In the genomic region with DNA sequence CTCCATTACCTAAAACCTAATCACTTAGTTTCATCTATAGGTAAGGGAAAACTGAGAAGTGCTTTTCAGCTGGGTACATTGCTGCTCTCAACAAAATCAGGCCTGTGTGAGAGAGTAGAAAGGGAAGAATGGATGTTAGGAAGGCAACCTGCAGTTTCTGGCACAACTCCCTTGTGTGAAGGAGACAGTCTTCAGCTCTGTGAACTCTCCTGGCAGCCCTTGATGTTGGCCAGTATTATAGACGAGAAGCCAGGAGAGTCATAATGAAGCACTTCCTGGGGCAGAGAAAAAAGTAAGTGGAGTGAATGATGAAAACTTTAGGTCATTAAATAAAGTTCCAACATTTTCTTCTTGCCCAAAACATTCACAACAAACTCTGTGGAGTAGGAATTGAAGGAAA, we compare ENCODE assay signal across 20 cellular contexts.
A peak's percentile ranks its signal among the peaks of the same experiment; 100 is the strongest.
DNase-seq lines count a peak whose midpoint lies in the region; ATAC-seq, FAIRE-seq and TF ChIP-seq lines count a peak whose summit lies in the region.
"Had no signal": no experiment of that assay in that cellular context is flagged by ENCODE, and none has a peak within 500 bp of the region (broad histone marks: within the 10 kb centered on the region; RNA-seq: fewer than 3 reads in every experiment).

No MANE protein-coding gene starts in this region.

- 83% methylated on average over 1 of the region's 1 CpG for WGBS in A549 (ENCODE audit: missing lambda C conversion rate)

- no peaks in the 10 kb centered on the region for H3K27me3 ChIP-seq in Karpas-422 (ENCODE audit: low read length)

- TF ChIP-seq CTCF in A549 (IDR thresholded peaks at IDR 0.05) (no peak), astrocyte of the cerebellum (IDR thresholded peaks at IDR 0.05; ENCODE audit: low read depth, low read length, missing control alignments) (no peak), fibroblast of pulmonary artery (IDR thresholded peaks at IDR 0.05; ENCODE audit: low read length, missing control alignments) (no peak)

- in situ Hi-C loops in astrocyte of the cerebellum (cut with HindIII; ENCODE audit: low sequenced_read_pairs): no loop called here

- H3K4me3 ChIP-seq in A549 (no peak overlapping the region), astrocyte of the cerebellum (ENCODE audit: low read depth, low read length) (no peak overlapping the region), fibroblast of pulmonary artery (replicated peaks; ENCODE audit: low read depth, low read length) (no peak overlapping the region), Karpas-422 (ENCODE audit: low read length) (no peak overlapping the region)
- H3K4me3 ChIP-seq: GM12878 had no signal

- DNase-seq in A549 (ENCODE audit: low read depth in 1 of 2, low spot score in 1 of 2): no peak
- peak; percentile 6 for DNase-seq in HT1080 (ENCODE audit: low read depth)
- peak; percentile 28 for DNase-seq in astrocyte of the cerebellum (ENCODE audit: low read depth)
- DNase-seq in fibroblast of pulmonary artery (ENCODE audit: low read depth): peak; percentile 28
- no peak for DNase-seq in Karpas-422
- DNase-seq: activated B cell treated with CpG ODN at 0.5 μM for 24 hours; activated CD4-positive, alpha-beta memory T cell treated with anti-CD3 and anti-CD28 coated beads, Interleukin-2, amount 10 ng/mL, durations not matched to agents 7 days and 5 days; activated gamma-delta T cell treated with Interleukin-2 at 50 U/mL for 16 hours; activated T-cell treated with anti-CD3 and anti-CD28 coated beads for 4 hours; KBM-7; natural killer cell; NCI-H1092; NCI-H2029 treated with DMSO at 0.1 percent for 48 hours had no signal

- H3K4me2 ChIP-seq in A549 (0 out of 3 replicates have a peak overlapping the region, but pooled peaks have one; percentile 38), Karpas-422 (ENCODE audit: low read depth, low read length, poor library complexity, severe bottlenecking) (no peak overlapping the region)

- no peak overlapping the region for H3K9ac ChIP-seq in Karpas-422 (ENCODE audit: low read length)
- H3K9ac ChIP-seq: parathyroid adenoma had no signal

- peaks cover 11% of the 10 kb centered on the region for H3K9me3 ChIP-seq in A549
- peaks cover 3% of the 10 kb centered on the region; the same call in 1 of the 2 replicates for H3K9me3 ChIP-seq in Karpas-422 (ENCODE audit: low read length)

- H3K36me3 ChIP-seq in Karpas-422 (ENCODE audit: insufficient read depth, low read length): no peaks in the 10 kb centered on the region; the same call in none of the 2 replicates

- TF ChIP-seq POLR2A in A549 (IDR thresholded peaks at IDR 0.05; ENCODE audit: low read length): no peak

- no peak for FAIRE-seq in A549 (lab: Jason Lieb, UNC)
- FAIRE-seq: colon, GM12878, H1 had no signal

- no peaks in the 10 kb centered on the region for H3K79me2 ChIP-seq in Karpas-422 (ENCODE audit: low read length)
- H3K79me2 ChIP-seq: parathyroid adenoma had no signal

- no peak for ATAC-seq in A549
- no peak for ATAC-seq in GM18861 (IDR thresholded peaks at IDR 0.05; ENCODE audit: unreplicated experiment)
- ATAC-seq in GM19452 (IDR thresholded peaks at IDR 0.05; ENCODE audit: unreplicated experiment): no peak
- ATAC-seq in GM21528 (IDR thresholded peaks at IDR 0.05; ENCODE audit: low FRiP score, unreplicated experiment): no peak
- ATAC-seq: GM12878, natural killer cell had no signal

- POLR2A ChIA-PET in A549 (lab: Yijun Ruan, JAX): no interaction called here

- H3K27ac ChIP-seq in A549 (peak overlapping the region in 1 of 2 experiments; percentile 59; a peak in 3 of 6 replicates), Karpas-422 (ENCODE audit: low read length) (no peak overlapping the region)
- H3K27ac ChIP-seq: parathyroid adenoma had no signal

- H3K9me2 ChIP-seq in Karpas-422 (replicated peaks; ENCODE audit: insufficient read depth, low read length): no peaks in the 10 kb centered on the region

- H2AFZ ChIP-seq in Karpas-422 (ENCODE audit: low read length): no peak overlapping the region
- H2AFZ ChIP-seq: parathyroid adenoma had no signal

- H3K4me1 ChIP-seq in A549: peaks cover 15% of the 10 kb centered on the region; the same call in 2 of the 3 replicates
- H3K4me1 ChIP-seq in Karpas-422 (ENCODE audit: low read length): no peaks in the 10 kb centered on the region
- H3K4me1 ChIP-seq: parathyroid adenoma had no signal

- no peak for TF ChIP-seq RAD21 in A549 (conservative IDR thresholded peaks at IDR 0.05 in 1 of 2, IDR thresholded peaks at IDR 0.05 in 1 of 2)

- H4K20me1 ChIP-seq in Karpas-422 (ENCODE audit: insufficient read depth, low read depth, low read length): no peaks in the 10 kb centered on the region

- no peak for TF ChIP-seq EP300 in A549 (IDR thresholded peaks at IDR 0.05)

- CTCF ChIA-PET in A549 (lab: Yijun Ruan, JAX): no interaction called here

TF ChIP-seq in A549, 52 proteins besides CTCF, POLR2A, EP300 and RAD21:
- TF ChIP-seq NFE2L2 (conservative IDR thresholded peaks at IDR 0.05; ENCODE audit: low read length) (no peak), JUN (IDR thresholded peaks at IDR 0.05) (no peak), HOXB13 (CRISPR knock-in tag; IDR thresholded peaks at IDR 0.05; ENCODE audit: low read depth) (no peak), CBX8 (IDR thresholded peaks at IDR 0.05) (no peak), HOXA7 (CRISPR knock-in tag; IDR thresholded peaks at IDR 0.05) (no peak)
- TF ChIP-seq, protein P1, sequence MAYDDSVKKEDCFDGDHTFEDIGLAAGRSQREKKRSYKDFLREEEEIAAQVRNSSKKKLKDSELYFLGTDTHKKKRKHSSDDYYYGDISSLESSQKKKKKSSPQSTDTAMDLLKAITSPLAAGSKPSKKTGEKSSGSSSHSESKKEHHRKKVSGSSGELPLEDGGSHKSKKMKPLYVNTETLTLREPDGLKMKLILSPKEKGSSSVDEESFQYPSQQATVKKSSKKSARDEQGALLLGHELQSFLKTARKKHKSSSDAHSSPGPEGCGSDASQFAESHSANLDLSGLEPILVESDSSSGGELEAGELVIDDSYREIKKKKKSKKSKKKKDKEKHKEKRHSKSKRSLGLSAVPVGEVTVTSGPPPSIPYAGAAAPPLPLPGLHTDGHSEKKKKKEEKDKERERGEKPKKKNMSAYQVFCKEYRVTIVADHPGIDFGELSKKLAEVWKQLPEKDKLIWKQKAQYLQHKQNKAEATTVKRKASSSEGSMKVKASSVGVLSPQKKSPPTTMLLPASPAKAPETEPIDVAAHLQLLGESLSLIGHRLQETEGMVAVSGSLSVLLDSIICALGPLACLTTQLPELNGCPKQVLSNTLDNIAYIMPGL (CRISPR knock-in tag; IDR thresholded peaks at IDR 0.05; ENCODE audit: borderline replicate concordance): no peak
TF ChIP-seq in A549: peak in this region for 0.

Comparison
In these comparisons a context has a peak if more than half of its experiments do, and no peak if none do; other contexts are left out.
1. DNase-seq: peak in HT1080 (single experiment), astrocyte of the cerebellum (single experiment) and fibroblast of pulmonary artery (single experiment); none in A549 (0 of 2) and Karpas-422 (single experiment).